ENCODE assay signal across 35 cellular contexts in genomic region chr6:99246602-99247001, GRCh38.
"Had no signal": no experiment of that assay in that cellular context is flagged by ENCODE, and none has a peak within 500 bp of the region (broad histone marks: within the 10 kb centered on the region; RNA-seq: fewer than 3 reads in every experiment).

No MANE protein-coding gene starts in this region.

- H3K9me3 ChIP-seq: MG63 had no signal

- H3K36me3 ChIP-seq: MG63 had no signal

- H3K4me3 ChIP-seq: MG63 had no signal

- H3K27me3 ChIP-seq: MG63 had no signal

- DNase-seq: Karpas-422, Kasumi-1, MG63, MM.1S, MV-4-11, NCI-H1048, NCI-H1092, NCI-H1092 treated with DMSO at 0.1 percent for 48 hours, NCI-H1105, NCI-H1105 treated with DMSO at 0.1 percent for 48 hours, NCI-H1417, NCI-H1417 treated with DMSO at 0.1 percent for 48 hours, NCI-H1436, NCI-H1436 treated with DMSO at 0.1 percent for 48 hours, NCI-H146, NCI-H1694, NCI-H1694 treated with DMSO at 0.1 percent for 48 hours, NCI-H187, NCI-H187 treated with DMSO at 0.1 percent for 48 hours, NCI-H1930, NCI-H2029, NCI-H2029 treated with DMSO at 0.1 percent for 48 hours, NCI-H2081, NCI-H2081 treated with DMSO at 0.1 percent for 48 hours, NCI-H2107, NCI-H2171, NCI-H2171 treated with DMSO at 0.1 percent for 48 hours, NCI-H2227 treated with DMSO at 0.1 percent for 48 hours, NCI-H226, NCI-H345, NCI-H446, NCI-H446 treated with DMSO at 0.1 percent for 48 hours, NCI-H510A, NCI-H510A treated with DMSO at 0.1 percent for 48 hours, NCI-H524 had no signal
